ENCODE assay signal across 29 cellular contexts in genomic region chr7:47091141-47091540, GRCh38.
DNase-seq lines count a peak whose midpoint lies in the region; ATAC-seq and TF ChIP-seq lines count a peak whose summit lies in the region.
"Had no signal": no experiment of that assay in that cellular context is flagged by ENCODE, and none has a peak within 500 bp of the region (broad histone marks: within the 10 kb centered on the region; RNA-seq: fewer than 3 reads in every experiment).

No MANE protein-coding gene starts in this region.

- no peak for TF ChIP-seq CTCF in epithelial cell of proximal tubule (conservative IDR thresholded peaks at IDR 0.05; ENCODE audit: low read depth, low read length)

- H3K4me3 ChIP-seq in epithelial cell of proximal tubule (ENCODE audit: low read depth, low read length) = no peak overlapping the region
- H3K4me3 ChIP-seq in mesenchymal stem cell (ENCODE audit: insufficient read depth in 1 of 2, low read depth in 1 of 2, low read length in 2 of 2) = no peak overlapping the region
- H3K4me3 ChIP-seq: BLaER1 treated with 17β-estradiol and CSF1 and Interleukin-3, amounts not matched to agents 10 nM and 100 nM; breast epithelium; esophagus squamous epithelium; suprapubic skin had no signal

- no peaks in the 10 kb centered on the region for H3K9me3 ChIP-seq in mesenchymal stem cell (ENCODE audit: control insufficient read depth, low read length)
- H3K9me3 ChIP-seq: BLaER1 treated with 17β-estradiol and CSF1 and Interleukin-3, amounts not matched to agents 10 nM and 100 nM; breast epithelium; esophagus squamous epithelium; suprapubic skin had no signal

- H2BK120ac ChIP-seq in mesenchymal stem cell (ENCODE audit: low read depth, low read length) = no peak overlapping the region

- no peak overlapping the region for H2BK5ac ChIP-seq in mesenchymal stem cell (ENCODE audit: low read depth, low read length, poor library complexity, severe bottlenecking)

- ATAC-seq in HG02763 (IDR thresholded peaks at IDR 0.05; ENCODE audit: unreplicated experiment) = no peak
- ATAC-seq: left cardiac atrium; naive thymus-derived CD4-positive, alpha-beta T cell; stimulated activated memory B cell treated with anti-CD40 and anti-IgM and Interleukin-4, amounts not matched to agents 10 μg/mL and 1 μg/mL and 100 μg/mL, for 72 hours; WTC11 had no signal

- H3K79me1 ChIP-seq in mesenchymal stem cell (replicated peaks; ENCODE audit: low read length, poor library complexity, severe bottlenecking) = no peaks in the 10 kb centered on the region

- H3K14ac ChIP-seq in mesenchymal stem cell (ENCODE audit: low read length in 2 of 2) = peak overlapping the region in 1 of 2 experiments; percentile 63

- peak overlapping the region in 1 of 2 experiments; percentile 71 for H3K18ac ChIP-seq in mesenchymal stem cell (ENCODE audit: low read depth in 1 of 2, low read length in 2 of 2)

- no peak overlapping the region for H2BK15ac ChIP-seq in mesenchymal stem cell (ENCODE audit: low read depth, poor library complexity, severe bottlenecking)

- no peak overlapping the region for H4K8ac ChIP-seq in mesenchymal stem cell (ENCODE audit: low read length)

- whole genome bisulfite sequencing in mesenchymal stem cell = 71% methylated on average over 3 of the region's 3 CpGs

- no peaks in the 10 kb centered on the region for H3K36me3 ChIP-seq in mesenchymal stem cell (ENCODE audit: control insufficient read depth in 1 of 2, insufficient read depth in 2 of 2, low read depth in 1 of 2, low read length in 2 of 2)
- H3K36me3 ChIP-seq: BLaER1 treated with 17β-estradiol and CSF1 and Interleukin-3, amounts not matched to agents 10 nM and 100 nM; breast epithelium; esophagus squamous epithelium; suprapubic skin had no signal

- no peak overlapping the region for H3K4me2 ChIP-seq in mesenchymal stem cell (ENCODE audit: low read length, poor library complexity, severe bottlenecking)
- H3K4me2 ChIP-seq: BLaER1 treated with 17β-estradiol and CSF1 and Interleukin-3, amounts not matched to agents 10 nM and 100 nM had no signal

- no peak overlapping the region for H2AK5ac ChIP-seq in mesenchymal stem cell (ENCODE audit: low read length, severe bottlenecking)

- no peak overlapping the region for H4K91ac ChIP-seq in mesenchymal stem cell (ENCODE audit: low read length)

- no peak overlapping the region for H2AFZ ChIP-seq in mesenchymal stem cell (ENCODE audit: low read depth, low read length)

- peak overlapping the region in 1 of 2 experiments; percentile 32 for H3K4ac ChIP-seq in mesenchymal stem cell (ENCODE audit: low read depth in 1 of 2, low read length in 2 of 2)

- H2BK12ac ChIP-seq in mesenchymal stem cell (ENCODE audit: low read length in 2 of 2) = peak overlapping the region in 1 of 2 experiments; percentile 89

- peak overlapping the region; percentile 45 for H3K27ac ChIP-seq in mesenchymal stem cell (ENCODE audit: low read length, poor library complexity, severe bottlenecking)
- H3K27ac ChIP-seq in caudate nucleus (ENCODE audit: low read depth, low read length) = no peak overlapping the region
- H3K27ac ChIP-seq: BLaER1 treated with 17β-estradiol and CSF1 and Interleukin-3, amounts not matched to agents 10 nM and 100 nM; breast epithelium; esophagus squamous epithelium; suprapubic skin had no signal

- peaks cover 0 to 7% of the 10 kb centered on the region in 2 experiments for H3K27me3 ChIP-seq in mesenchymal stem cell (ENCODE audit: control insufficient read depth in 1 of 2, insufficient read depth in 1 of 2, low read length in 2 of 2)
- H3K27me3 ChIP-seq: BLaER1 treated with 17β-estradiol and CSF1 and Interleukin-3, amounts not matched to agents 10 nM and 100 nM; breast epithelium; esophagus squamous epithelium had no signal

- peak; percentile 43 for DNase-seq in AG08396 (ENCODE audit: low spot score)
- DNase-seq in LHCN-M2 (ENCODE audit: low read depth) = peak; percentile 18
- peak; percentile 86 for DNase-seq in epithelial cell of proximal tubule (ENCODE audit: low read depth)
- DNase-seq in mesenchymal stem cell = no peak
- no peak for DNase-seq in caudate nucleus (lab: John Stamatoyannopoulos, UW)
- no peak for DNase-seq in stimulated activated naive CD4-positive, alpha-beta T cell treated with Interleukin-2 at 50 U/mL for 16 hours (lab: John Stamatoyannopoulos, UW)
- no peak for DNase-seq in Kasumi-1 (lab: John Stamatoyannopoulos, UW)
- DNase-seq: activated CD4-positive, alpha-beta T cell treated with anti-CD3 and anti-CD28 coated beads, Interleukin-2, amount 50 U/mL, for 4 hours; activated effector memory CD4-positive, alpha-beta T cell treated with Interleukin-2 at 50 U/mL for 16 hours; activated naive CD8-positive, alpha-beta T cell treated with anti-CD3 and anti-CD28 coated beads, Interleukin-2, amount 10 ng/mL, durations not matched to agents 7 days and 5 days; COR-L47; DMS79 treated with DMSO at 0.1 percent for 48 hours; endodermal cell; esophagus squamous epithelium; glutamatergic neuron; HCEC 1CT; left cardiac atrium; naive thymus-derived CD4-positive, alpha-beta T cell; NCI-H1417 treated with DMSO at 0.1 percent for 48 hours; NCI-H2081 treated with DMSO at 0.1 percent for 48 hours; NCI-H774; stimulated activated CD4-positive, alpha-beta T cell treated with anti-CD3 and anti-CD28 coated beads, Interleukin-4, amount 100 ng/mL, for 1 hour; T1000 had no signal

- H3K9ac ChIP-seq in mesenchymal stem cell (ENCODE audit: low read length) = no peak overlapping the region
- H3K9ac ChIP-seq: BLaER1 treated with 17β-estradiol and CSF1 and Interleukin-3, amounts not matched to agents 10 nM and 100 nM had no signal

- no peak overlapping the region for H3K23ac ChIP-seq in mesenchymal stem cell (ENCODE audit: low read length in 2 of 2)

- H3K4me1 ChIP-seq in mesenchymal stem cell (ENCODE audit: control insufficient read depth, insufficient read depth, low read depth, low read length) = peaks cover 26% of the 10 kb centered on the region
- H3K4me1 ChIP-seq: breast epithelium, suprapubic skin had no signal

Comparison
In these comparisons a context has a peak if more than half of its experiments do, and no peak if none do; other contexts are left out.
1. DNase-seq: peak in AG08396 (single experiment), LHCN-M2 (single experiment) and epithelial cell of proximal tubule (single experiment); none in mesenchymal stem cell (single experiment), caudate nucleus (0 of 61), stimulated activated naive CD4-positive, alpha-beta T cell treated with Interleukin-2 at 50 U/mL for 16 hours (single experiment) and Kasumi-1 (0 of 2).